1 cellular context compared by ENCODE assay signal in the genomic region with DNA sequence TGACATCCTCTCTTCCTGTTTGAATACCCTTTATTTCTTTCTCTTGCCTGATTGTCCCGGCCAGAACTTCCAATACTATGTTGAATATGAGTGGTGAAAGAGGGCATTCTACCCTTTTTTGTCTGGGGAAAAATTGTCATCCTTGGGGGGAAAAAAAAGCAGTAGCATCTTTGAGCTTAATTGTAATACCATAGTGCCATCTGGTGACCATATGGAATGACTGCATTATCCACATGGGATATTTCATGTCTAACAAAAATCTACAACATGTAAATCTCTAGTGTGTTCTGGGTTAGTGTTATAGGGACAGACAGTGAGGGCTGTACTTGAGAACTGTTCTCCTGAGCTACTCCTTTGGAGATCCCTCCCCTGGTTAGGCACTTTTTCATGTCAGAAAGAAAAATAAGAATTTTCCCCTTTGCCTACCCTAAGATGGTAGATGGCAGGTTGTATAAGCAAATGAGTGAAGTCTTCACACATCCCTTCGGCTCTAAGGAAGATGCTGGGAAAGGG.
TF ChIP-seq lines count a peak whose summit lies in the region.

No MANE protein-coding gene starts in this region.

TF ChIP-seq in WTC11, 78 proteins besides CTCF, POLR2A, EP300 and RAD21 (continued from another document):
- TF ChIP-seq, protein P1, sequence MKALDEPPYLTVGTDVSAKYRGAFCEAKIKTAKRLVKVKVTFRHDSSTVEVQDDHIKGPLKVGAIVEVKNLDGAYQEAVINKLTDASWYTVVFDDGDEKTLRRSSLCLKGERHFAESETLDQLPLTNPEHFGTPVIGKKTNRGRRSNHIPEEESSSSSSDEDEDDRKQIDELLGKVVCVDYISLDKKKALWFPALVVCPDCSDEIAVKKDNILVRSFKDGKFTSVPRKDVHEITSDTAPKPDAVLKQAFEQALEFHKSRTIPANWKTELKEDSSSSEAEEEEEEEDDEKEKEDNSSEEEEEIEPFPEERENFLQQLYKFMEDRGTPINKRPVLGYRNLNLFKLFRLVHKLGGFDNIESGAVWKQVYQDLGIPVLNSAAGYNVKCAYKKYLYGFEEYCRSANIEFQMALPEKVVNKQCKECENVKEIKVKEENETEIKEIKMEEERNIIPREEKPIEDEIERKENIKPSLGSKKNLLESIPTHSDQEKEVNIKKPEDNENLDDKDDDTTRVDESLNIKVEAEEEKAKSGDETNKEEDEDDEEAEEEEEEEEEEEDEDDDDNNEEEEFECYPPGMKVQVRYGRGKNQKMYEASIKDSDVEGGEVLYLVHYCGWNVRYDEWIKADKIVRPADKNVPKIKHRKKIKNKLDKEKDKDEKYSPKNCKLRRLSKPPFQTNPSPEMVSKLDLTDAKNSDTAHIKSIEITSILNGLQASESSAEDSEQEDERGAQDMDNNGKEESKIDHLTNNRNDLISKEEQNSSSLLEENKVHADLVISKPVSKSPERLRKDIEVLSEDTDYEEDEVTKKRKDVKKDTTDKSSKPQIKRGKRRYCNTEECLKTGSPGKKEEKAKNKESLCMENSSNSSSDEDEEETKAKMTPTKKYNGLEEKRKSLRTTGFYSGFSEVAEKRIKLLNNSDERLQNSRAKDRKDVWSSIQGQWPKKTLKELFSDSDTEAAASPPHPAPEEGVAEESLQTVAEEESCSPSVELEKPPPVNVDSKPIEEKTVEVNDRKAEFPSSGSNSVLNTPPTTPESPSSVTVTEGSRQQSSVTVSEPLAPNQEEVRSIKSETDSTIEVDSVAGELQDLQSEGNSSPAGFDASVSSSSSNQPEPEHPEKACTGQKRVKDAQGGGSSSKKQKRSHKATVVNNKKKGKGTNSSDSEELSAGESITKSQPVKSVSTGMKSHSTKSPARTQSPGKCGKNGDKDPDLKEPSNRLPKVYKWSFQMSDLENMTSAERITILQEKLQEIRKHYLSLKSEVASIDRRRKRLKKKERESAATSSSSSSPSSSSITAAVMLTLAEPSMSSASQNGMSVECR (CRISPR knock-in tag; IDR thresholded peaks at IDR 0.05; ENCODE audit: borderline replicate concordance): no peak
- TF ChIP-seq GRHL2 (CRISPR knock-in tag; IDR thresholded peaks at IDR 0.05; ENCODE audit: insufficient replicate concordance, severe bottlenecking) (no peak), RELA (CRISPR knock-in tag; IDR thresholded peaks at IDR 0.05; ENCODE audit: borderline replicate concordance) (no peak), ATF1 (CRISPR knock-in tag; IDR thresholded peaks at IDR 0.05) (no peak)
